Comparison of ENCODE assay signal across 17 cellular contexts in the genomic region with DNA sequence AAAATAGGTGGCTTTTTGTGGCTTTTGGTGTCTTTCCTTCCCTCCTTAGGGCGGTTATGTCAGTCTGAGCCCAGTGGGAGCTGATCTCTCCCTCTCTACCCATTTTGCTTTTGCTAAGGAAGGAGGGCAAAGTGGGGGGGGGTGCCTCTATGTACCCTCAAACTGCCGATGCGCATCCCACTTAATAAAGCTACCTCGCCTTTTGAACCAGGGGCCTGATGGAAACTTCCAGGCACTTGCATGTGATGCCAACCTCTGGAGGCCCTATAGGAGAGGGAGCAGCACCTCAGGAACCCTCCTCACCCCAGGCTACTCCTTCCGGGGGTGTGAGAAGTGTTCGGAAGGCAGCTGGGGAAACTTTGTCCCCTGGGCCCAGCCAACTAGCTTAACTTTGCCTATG.
A peak's percentile ranks its signal among the peaks of the same experiment; 100 is the strongest.
DNase-seq lines count a peak whose midpoint lies in the region; ATAC-seq and TF ChIP-seq lines count a peak whose summit lies in the region.
"Had no signal": no experiment of that assay in that cellular context is flagged by ENCODE, and none has a peak within 500 bp of the region (broad histone marks: within the 10 kb centered on the region; RNA-seq: fewer than 3 reads in every experiment).

No MANE protein-coding gene starts in this region.

- no peaks in the 10 kb centered on the region for H3K36me3 Mint-ChIP-seq in activated CD4-positive, alpha-beta T cell treated with anti-CD3 and anti-CD28 coated beads, Interleukin-2, amount 10 ng/mL, durations not matched to agents 24 days and 14 days (ENCODE audit: low read depth)
- peaks cover 4% of the 10 kb centered on the region for H3K36me3 Mint-ChIP-seq in neural crest cell (ENCODE audit: low read depth)
- H3K36me3 Mint-ChIP-seq: CD8-positive, alpha-beta T cell had no signal

- no peaks in the 10 kb centered on the region for H3K4me1 ChIP-seq in iPS-15b (ENCODE audit: control insufficient read depth, insufficient read depth, low read length)

- H3K27ac Mint-ChIP-seq in activated CD4-positive, alpha-beta T cell treated with anti-CD3 and anti-CD28 coated beads, Interleukin-2, amount 10 ng/mL, durations not matched to agents 24 days and 14 days = no peak overlapping the region
- no peak overlapping the region for H3K27ac Mint-ChIP-seq in neural crest cell (ENCODE audit: unreplicated experiment)
- H3K27ac Mint-ChIP-seq: CD14-positive monocyte; CD8-positive, alpha-beta T cell; HFFc6 had no signal

- peak overlapping the region; percentile 75 for H3K4me3 ChIP-seq in iPS-15b (ENCODE audit: low read depth, low read length)

- no peak overlapping the region for H3K4me3 Mint-ChIP-seq in activated CD4-positive, alpha-beta T cell treated with anti-CD3 and anti-CD28 coated beads, Interleukin-2, amount 10 ng/mL, durations not matched to agents 24 days and 14 days
- H3K4me3 Mint-ChIP-seq in neural crest cell = peak overlapping the region; percentile 27
- H3K4me3 Mint-ChIP-seq: CD8-positive, alpha-beta T cell; HFFc6 had no signal

- no peak overlapping the region for H3K9ac ChIP-seq in iPS-15b (ENCODE audit: low read depth, low read length)

- H3K9me3 Mint-ChIP-seq in activated CD4-positive, alpha-beta T cell treated with anti-CD3 and anti-CD28 coated beads, Interleukin-2, amount 10 ng/mL, durations not matched to agents 24 days and 14 days = no peaks in the 10 kb centered on the region
- no peaks in the 10 kb centered on the region for H3K9me3 Mint-ChIP-seq in neural crest cell
- H3K9me3 Mint-ChIP-seq: CD8-positive, alpha-beta T cell; HFFc6 had no signal

- ATAC-seq in HG03520 (IDR thresholded peaks at IDR 0.05; ENCODE audit: unreplicated experiment) = no peak
- ATAC-seq: CD8-positive, alpha-beta T cell had no signal

- H3K9me3 ChIP-seq in iPS-15b (ENCODE audit: control insufficient read depth, insufficient read depth, low read length) = no peaks in the 10 kb centered on the region

- no peaks in the 10 kb centered on the region for H3K36me3 ChIP-seq in iPS-15b (ENCODE audit: control insufficient read depth, insufficient read depth, low read length)

- DNase-seq in activated CD4-positive, alpha-beta T cell treated with anti-CD3 and anti-CD28 coated beads, Interleukin-2, amount 10 ng/mL, durations not matched to agents 24 days and 14 days = peak; percentile 37
- DNase-seq in activated CD4-positive, alpha-beta T cell treated with anti-CD3 and anti-CD28 coated beads for 1 hour = no peak
- DNase-seq in neural crest cell (ENCODE audit: low read depth, low spot score) = no peak
- DNase-seq in retina = no peak
- no peak for DNase-seq in NOMO-1 treated with DMSO at 0.1 percent for 48 hours (lab: John Stamatoyannopoulos, UW; ENCODE audit: unreplicated experiment)
- DNase-seq in activated naive CD4-positive, alpha-beta T cell treated with anti-CD3 and anti-CD28 coated beads, Interleukin-2, amount 50 U/mL, for 16 hours = no peak
- DNase-seq: CD8-positive, alpha-beta T cell; COR-L47; DMS153; DMS79 treated with DMSO at 0.1 percent for 48 hours; EL; GDM1; HCEC 1CT; HFFc6 had no signal

- H3K27me3 Mint-ChIP-seq in activated CD4-positive, alpha-beta T cell treated with anti-CD3 and anti-CD28 coated beads, Interleukin-2, amount 10 ng/mL, durations not matched to agents 24 days and 14 days = peaks cover 77% of the 10 kb centered on the region
- H3K27me3 Mint-ChIP-seq in neural crest cell (ENCODE audit: low read depth) = peaks cover 93% of the 10 kb centered on the region

- H3K4me1 Mint-ChIP-seq in activated CD4-positive, alpha-beta T cell treated with anti-CD3 and anti-CD28 coated beads, Interleukin-2, amount 10 ng/mL, durations not matched to agents 24 days and 14 days = peaks cover 13% of the 10 kb centered on the region
- H3K4me1 Mint-ChIP-seq in neural crest cell = peaks cover 22% of the 10 kb centered on the region

- H3K27me3 ChIP-seq in iPS-15b (ENCODE audit: control insufficient read depth, insufficient read depth, low read length) = peaks cover 69% of the 10 kb centered on the region

- intact Hi-C loops in activated CD4-positive, alpha-beta T cell treated with anti-CD3 and anti-CD28 coated beads, Interleukin-2, amount 10 ng/mL, durations not matched to agents 24 days and 14 days (cut with micrococcal nuclease) = no loop called here

- TF ChIP-seq CTCF in neural crest cell (conservative IDR thresholded peaks at IDR 0.05) = no peak
